In the genomic region with DNA sequence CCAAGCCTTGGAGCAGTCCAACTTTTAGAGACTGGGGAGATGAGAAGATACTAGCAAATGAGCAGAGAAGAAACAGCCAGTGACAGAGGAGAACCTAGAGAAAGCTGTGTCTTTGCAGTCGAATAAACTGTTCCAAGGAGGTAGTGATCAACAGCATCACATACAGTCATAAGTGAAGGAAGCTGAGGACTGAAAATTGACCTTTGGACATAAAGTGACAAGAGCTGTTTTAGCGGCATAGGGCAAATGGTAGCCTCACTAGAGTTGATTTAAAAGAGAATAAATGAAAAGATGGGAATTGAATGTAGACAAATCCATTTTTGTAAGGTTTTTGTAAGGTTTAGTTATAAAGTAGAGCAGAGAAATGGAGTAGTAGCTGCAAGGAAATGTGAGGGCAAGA, we compare ENCODE assay signal across 18 cellular contexts.
"Had no signal": no experiment of that assay in that cellular context is flagged by ENCODE, and none has a peak within 500 bp of the region (broad histone marks: within the 10 kb centered on the region; RNA-seq: fewer than 3 reads in every experiment).

No MANE protein-coding gene starts in this region.

- DNase-seq: Kasumi-1, MM.1S, NCI-H1092 treated with DMSO at 0.1 percent for 48 hours, NCI-H1436, NCI-H187, NCI-H2029, NCI-H2081 treated with DMSO at 0.1 percent for 48 hours, NCI-H2171, NCI-H226, NCI-H446, NCI-H510A, NCI-H524 treated with DMSO at 0.1 percent for 48 hours, NCI-H69, NCI-H774, SHP77, SK-N-SH, SW 1271 had no signal

- FAIRE-seq: K562 had no signal

- ATAC-seq: K562 had no signal
